Comparison of ENCODE assay signal across 15 cellular contexts in the genomic region with DNA sequence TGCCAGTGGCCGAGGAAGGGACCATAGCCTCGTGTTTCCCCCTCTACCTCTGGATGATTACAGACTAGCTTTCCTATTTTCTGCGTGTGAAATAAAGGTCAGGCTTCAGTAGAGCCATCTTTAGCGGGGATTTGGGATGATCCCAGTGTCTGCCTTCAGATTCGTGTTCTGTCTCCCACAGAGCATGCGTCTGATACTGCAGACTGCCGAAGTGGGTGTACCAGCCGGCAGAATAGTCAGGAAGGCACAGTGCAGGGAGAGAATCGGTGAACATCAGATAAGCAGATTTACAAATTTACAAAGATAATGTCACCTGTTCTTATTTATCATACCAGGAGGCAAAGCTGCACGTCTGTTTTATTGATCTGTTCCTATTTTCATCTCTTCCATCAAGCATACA. TPM values are rescaled to one million over a fixed set of nuclear protein-coding genes. Genes with fewer than 3 reads are reported as not detected.
A peak's percentile ranks its signal among the peaks of the same experiment; 100 is the strongest.
DNase-seq lines count a peak whose midpoint lies in the region; ATAC-seq, FAIRE-seq and TF ChIP-seq lines count a peak whose summit lies in the region.
"Had no signal": no experiment of that assay in that cellular context is flagged by ENCODE, and none has a peak within 500 bp of the region (broad histone marks: within the 10 kb centered on the region; RNA-seq: fewer than 3 reads in every experiment).

No MANE protein-coding gene starts in this region.

- intact Hi-C loops in HepG2 (cut with micrococcal nuclease; ENCODE audit: unreplicated experiment) (no loop called here), right lobe of liver (cut with DNase I) (no loop called here)

- H3K36me3 ChIP-seq in HepG2 (replicated peaks in 1 of 2; ENCODE audit: control insufficient read depth in 1 of 2, insufficient read depth in 2 of 2, low read length in 2 of 2) = peaks cover 49 to 89% of the 10 kb centered on the region in 2 experiments
- peaks cover 0 to 71% (median 33%) of the 10 kb centered on the region in 4 donors for H3K36me3 ChIP-seq in right lobe of liver
- H3K36me3 ChIP-seq: BLaER1 had no signal

- in situ Hi-C loops in HepG2 (cut with HindIII; ENCODE audit: extremely low pct_ligation_motif_present, low pct_unique_long_range_greater_than_20kb) = no loop called here

- no peak overlapping the region for H2AFZ ChIP-seq in HepG2 (ENCODE audit: low read length)
- H2AFZ ChIP-seq: GM23248 had no signal

- H3K4me1 ChIP-seq in HepG2 (ENCODE audit: insufficient read depth, low read length) (no peaks in the 10 kb centered on the region), right lobe of liver (peaks cover 0 to 3% (median 0%) of the 10 kb centered on the region in 4 donors)
- H3K4me1 ChIP-seq: Caco-2 had no signal

- H3K9me3 Mint-ChIP-seq in activated naive CD4-positive, alpha-beta T cell treated with anti-CD3 and anti-CD28 coated beads, Interleukin-2, amount 50 U/mL, for 24 hours = no peaks in the 10 kb centered on the region
- H3K9me3 Mint-ChIP-seq: CD8-positive, alpha-beta memory T cell had no signal

- POLR2A ChIA-PET in HepG2 (lab: Yijun Ruan, JAX) = no interaction called here

- CTCF ChIA-PET in HepG2 (lab: Yijun Ruan, JAX; ENCODE audit: low intra/inter-chr PET ratio, low total read pairs) = no interaction called here

- peaks cover 10% of the 10 kb centered on the region; the same call in 1 of the 2 replicates for H4K20me1 ChIP-seq in HepG2 (ENCODE audit: insufficient read depth, low read length)
- H4K20me1 ChIP-seq: BLaER1 had no signal

- no peak overlapping the region for H3K4me2 ChIP-seq in HepG2 (ENCODE audit: low read depth, low read length)
- H3K4me2 ChIP-seq: BLaER1 had no signal

- ATAC-seq in HepG2 = no peak
- ATAC-seq in right lobe of liver = no peak
- ATAC-seq in GM18907 (IDR thresholded peaks at IDR 0.05; ENCODE audit: unreplicated experiment) = no peak

- no peaks in the 10 kb centered on the region for H3K27me3 Mint-ChIP-seq in activated naive CD4-positive, alpha-beta T cell treated with anti-CD3 and anti-CD28 coated beads, Interleukin-2, amount 50 U/mL, for 24 hours

- peaks cover 26% of the 10 kb centered on the region for H3K36me3 Mint-ChIP-seq in activated naive CD4-positive, alpha-beta T cell treated with anti-CD3 and anti-CD28 coated beads, Interleukin-2, amount 50 U/mL, for 24 hours
- H3K36me3 Mint-ChIP-seq: CD8-positive, alpha-beta memory T cell had no signal

- BruUV-seq in HepG2 (replicated peaks; lab: Mats Ljungman, UMichigan) = TSS peak; percentile 18

- TF ChIP-seq POLR2A in HepG2 (IDR thresholded peaks at IDR 0.05; ENCODE audit: insufficient read depth in 1 of 2, low read depth in 2 of 2, low read length in 2 of 2) = no peak
- no peak for TF ChIP-seq POLR2A in right lobe of liver (IDR thresholded peaks at IDR 0.05)

- no peak overlapping the region for H3K27ac ChIP-seq in HepG2 (ENCODE audit: extremely low read length, insufficient read depth, low read length)
- no peak overlapping the region for H3K27ac ChIP-seq in right lobe of liver
- H3K27ac ChIP-seq: 22Rv1, BLaER1, GM23248 had no signal

- H3K9ac ChIP-seq in HepG2 (ENCODE audit: insufficient read depth, low read depth, low read length) = no peak overlapping the region
- H3K9ac ChIP-seq: BLaER1, GM23248 had no signal

- peaks cover 7% of the 10 kb centered on the region for H3K79me2 ChIP-seq in HepG2 (ENCODE audit: insufficient read depth, low read length)

- no peak for TF ChIP-seq RAD21 in HepG2 (CRISPR knock-in tag; IDR thresholded peaks at IDR 0.05)

- H3K27ac Mint-ChIP-seq in activated naive CD4-positive, alpha-beta T cell treated with anti-CD3 and anti-CD28 coated beads, Interleukin-2, amount 50 U/mL, for 24 hours = peak overlapping the region; percentile 62

- no peak for FAIRE-seq in HepG2 (lab: Jason Lieb, UNC)
- FAIRE-seq: H54 had no signal

- H3K9me3 ChIP-seq in HepG2 (ENCODE audit: low read length) (no peaks in the 10 kb centered on the region), right lobe of liver (no peaks in the 10 kb centered on the region)
- H3K9me3 ChIP-seq: BLaER1, Caco-2 had no signal

- 98% methylated on average over 10 of the region's 10 CpGs for WGBS in HepG2 (ENCODE audit: low lambda C conversion rate)
- WGBS in right lobe of liver (ENCODE audit: insufficient coverage, low coverage, low lambda C conversion rate, missing lambda C conversion rate) = 78% methylated on average over 8 of the region's 10 CpGs

- TF ChIP-seq EP300 in HepG2 (IDR thresholded peaks at IDR 0.05; ENCODE audit: low read depth in 2 of 2, low read length in 2 of 2) = no peak
- no peak for TF ChIP-seq EP300 in HepG2 (CRISPR knock-in tag; IDR thresholded peaks at IDR 0.05; ENCODE audit: borderline replicate concordance)

- H3K4me1 Mint-ChIP-seq in activated naive CD4-positive, alpha-beta T cell treated with anti-CD3 and anti-CD28 coated beads, Interleukin-2, amount 50 U/mL, for 24 hours = no peaks in the 10 kb centered on the region
- H3K4me1 Mint-ChIP-seq: CD8-positive, alpha-beta memory T cell had no signal

- H3K27me3 ChIP-seq in HepG2 (ENCODE audit: control insufficient read depth in 1 of 2, insufficient read depth in 2 of 2, low read length in 2 of 2) (no peaks in the 10 kb centered on the region), right lobe of liver (no peaks in the 10 kb centered on the region)

- no peak for DNase-seq in activated naive CD4-positive, alpha-beta T cell (lab: John Stamatoyannopoulos, UW)
- DNase-seq in HepG2 (ENCODE audit: low spot score) (no peak), right lobe of liver (no peak), inferior parietal cortex (ENCODE audit: extremely low spot score) (peak; percentile 32), MV-4-11 (lab: John Stamatoyannopoulos, UW) (no peak)
- DNase-seq: Caco-2; CD8-positive, alpha-beta memory T cell; DMS53; GF-D8; GM23248 had no signal

- H3K4me3 ChIP-seq in HepG2 (replicated peaks in 1 of 3; ENCODE audit: insufficient read depth in 1 of 3, low read depth in 2 of 3, low read length in 3 of 3) (no peak overlapping the region), right lobe of liver (no peak overlapping the region)
- H3K4me3 ChIP-seq: BLaER1, GM23248 had no signal

- TF ChIP-seq CTCF in HepG2 (CRISPR knock-in tag; IDR thresholded peaks at IDR 0.05) (no peak), right lobe of liver (IDR thresholded peaks at IDR 0.05) (no peak)

- H3K4me3 Mint-ChIP-seq in activated naive CD4-positive, alpha-beta T cell treated with anti-CD3 and anti-CD28 coated beads, Interleukin-2, amount 50 U/mL, for 24 hours = no peak overlapping the region
- H3K4me3 Mint-ChIP-seq: CD8-positive, alpha-beta memory T cell had no signal

TF ChIP-seq in HepG2, 621 proteins besides CTCF, POLR2A, EP300 and RAD21 (continues in another document):
- no peak for TF ChIP-seq MXD4 (CRISPR knock-in tag; IDR thresholded peaks at IDR 0.05)
- TF ChIP-seq TCF7L2 (IDR thresholded peaks at IDR 0.05; ENCODE audit: low read depth, low read length) = no peak
- TF ChIP-seq SOX13 (IDR thresholded peaks at IDR 0.05) = no peak
- no peak for TF ChIP-seq SOX13 (CRISPR knock-in tag; conservative IDR thresholded peaks at IDR 0.05 in 1 of 2, IDR thresholded peaks at IDR 0.05 in 1 of 2)
- no peak for TF ChIP-seq IRF9 (CRISPR knock-in tag; IDR thresholded peaks at IDR 0.05; ENCODE audit: borderline replicate concordance)
- peak; percentile 15 for TF ChIP-seq RBM22 (optimal IDR thresholded peaks at IDR 0.05; ENCODE audit: low read length)

RNA-seq across cellular contexts. Expression of gene CTTN, which starts 11.1 kb away (rescaled TPM):
- total RNA-seq in HepG2 (2016; rRNA removed; fragmentation: Illumina TruSeq; extraction: Trizol) = 83.4 and 114 TPM in 2 replicates
- 24.8 and 25.9 TPM in 2 replicates for total RNA-seq in HepG2 (2016; cell fraction: cytosol; rRNA removed; fragmentation: Illumina TruSeq; extraction: Trizol; ENCODE audit: low read depth)
- 73.1 and 116 TPM in 2 replicates for total RNA-seq in HepG2 (2016; cell fraction: insoluble cytoplasmic fraction; rRNA removed; fragmentation: Illumina TruSeq; extraction: Trizol)
- total RNA-seq in HepG2 (2016; cell fraction: membrane; rRNA removed; fragmentation: Illumina TruSeq; extraction: Trizol) = 32.0 and 33.7 TPM in 2 replicates
- total RNA-seq in HepG2 (2016; cell fraction: nucleus; rRNA removed; fragmentation: Illumina TruSeq; extraction: Trizol) = 137 and 150 TPM in 2 replicates
- 84.4 and 113 TPM in 2 replicates for polyA plus RNA-seq in HepG2 (2011; rRNA removed)
- 33.9 and 36.5 TPM in 2 replicates for polyA plus RNA-seq in HepG2 (2011; cell fraction: cytosol; rRNA removed)
- polyA plus RNA-seq in HepG2 (2011; cell fraction: nucleus; rRNA removed) = 750 and 779 TPM in 2 replicates
- polyA plus RNA-seq in HepG2 (2012) = 108 and 143 TPM in 2 replicates
- polyA plus RNA-seq in HepG2 (2016; cell fraction: cytosol; fragmentation: Illumina TruSeq; extraction: Trizol; ENCODE audit: low read depth) = 12.3 and 19.6 TPM in 2 replicates
- polyA plus RNA-seq in HepG2 (2016; cell fraction: insoluble cytoplasmic fraction; fragmentation: Illumina TruSeq; extraction: Trizol; ENCODE audit: low read depth) = 66.5 and 76.4 TPM in 2 replicates
- 13.0 and 13.5 TPM in 2 replicates for polyA plus RNA-seq in HepG2 (2016; cell fraction: membrane; fragmentation: Illumina TruSeq; extraction: Trizol; ENCODE audit: low read depth)
- polyA plus RNA-seq in HepG2 (2016; cell fraction: nucleus; fragmentation: Illumina TruSeq; extraction: Trizol; ENCODE audit: insufficient read depth, low read depth) = 282 and 310 TPM in 2 replicates
- polyA minus RNA-seq in HepG2 (2011; rRNA and poly(A)+ RNA removed; ENCODE audit: low replicate concordance) = 87.3 and 152 TPM in 2 replicates
- polyA minus RNA-seq in HepG2 (2011; cell fraction: cytosol; rRNA and poly(A)+ RNA removed) = 29.2 and 32.4 TPM in 2 replicates
- polyA minus RNA-seq in HepG2 (2011; cell fraction: nucleus; rRNA and poly(A)+ RNA removed) = 286 and 330 TPM in 2 replicates
- total RNA-seq in right lobe of liver = 10 to 100 TPM; 63.6 to 90.8 (median 78.5) TPM
- polyA plus RNA-seq: CD8-positive, alpha-beta memory T cell had no signal
